25 cellular contexts compared by ENCODE assay signal in genomic region chr6:156911581-156911980, GRCh38.
"Had no signal": no experiment of that assay in that cellular context is flagged by ENCODE, and none has a peak within 500 bp of the region (broad histone marks: within the 10 kb centered on the region; RNA-seq: fewer than 3 reads in every experiment).

No MANE protein-coding gene starts in this region.

- DNase-seq: activated CD4-positive, alpha-beta T cell treated with anti-CD3 and anti-CD28 coated beads for 4 hours; activated CD4-positive, alpha-beta T cell treated with anti-CD3 and anti-CD28 coated beads, Interleukin-2, amount 50 U/mL, for 4 hours; activated CD8-positive, alpha-beta memory T cell treated with anti-CD3 and anti-CD28 coated beads, Interleukin-2, amount 50 U/mL, for 48 hours; activated CD8-positive, alpha-beta T cell treated with anti-CD3 and anti-CD28 coated beads, Interleukin-2, amount 10 ng/mL, durations not matched to agents 7 days and 5 days; activated gamma-delta T cell treated with Interleukin-2 at 50 U/mL for 16 hours; activated naive CD4-positive, alpha-beta T cell treated with anti-CD3 and anti-CD28 coated beads, Interleukin-2, amount 50 U/mL, for 16 hours; activated T-cell treated with anti-CD3 and anti-CD28 coated beads, Interleukin-2, amount 50 U/mL, for 4 hours; aorta; caudate nucleus; MM.1S; NCI-H1105; NCI-H1436; NCI-H187; NCI-H2081 treated with DMSO at 0.1 percent for 48 hours; NCI-H2171; NCI-H2227 treated with DMSO at 0.1 percent for 48 hours; NCI-H526; NCI-H774; RPMI8226; T-cell; WERI-Rb-1 had no signal

- H3K27ac Mint-ChIP-seq: activated CD8-positive, alpha-beta T cell treated with anti-CD3 and anti-CD28 coated beads, Interleukin-2, amount 10 ng/mL, durations not matched to agents 7 days and 5 days had no signal

- H3K27me3 Mint-ChIP-seq: T-cell had no signal

- H3K4me1 ChIP-seq: breast epithelium had no signal

- ATAC-seq: activated CD4-positive, CD25-positive, alpha-beta regulatory T cell treated with anti-CD3 and anti-CD28 coated beads, Interleukin-2, amount 50 U/mL, for 24 hours; activated CD8-positive, alpha-beta T cell treated with anti-CD3 and anti-CD28 coated beads, Interleukin-2, amount 10 ng/mL, durations not matched to agents 7 days and 5 days; Right ventricle myocardium inferior had no signal

- H3K36me3 ChIP-seq: breast epithelium had no signal

- H3K9me3 Mint-ChIP-seq: activated T-cell treated with anti-CD3 and anti-CD28 coated beads, Interleukin-2, amount 50 U/mL, for 4 hours; T-cell had no signal

- H3K9me3 ChIP-seq: breast epithelium had no signal

- H3K4me3 Mint-ChIP-seq: activated CD8-positive, alpha-beta T cell treated with anti-CD3 and anti-CD28 coated beads, Interleukin-2, amount 10 ng/mL, durations not matched to agents 7 days and 5 days; activated T-cell treated with anti-CD3 and anti-CD28 coated beads, Interleukin-2, amount 50 U/mL, for 4 hours had no signal

- H3K27me3 ChIP-seq: breast epithelium had no signal

- H3K27ac ChIP-seq: breast epithelium, SK-N-MC, WERI-Rb-1 had no signal

- H3K4me3 ChIP-seq: breast epithelium, SK-N-MC had no signal
